ENCODE assay signal across 8 cellular contexts in genomic region chr6:122471107-122472021, GRCh38. TPM values are rescaled to one million over a fixed set of nuclear protein-coding genes. Genes with fewer than 3 reads are reported as not detected.
DNase-seq lines count a peak whose midpoint lies in the region; ATAC-seq and TF ChIP-seq lines count a peak whose summit lies in the region.

Gene SERINC1 (minus strand): TSS chr6:122471807. CDS start chr6:122471737, 70 bp downstream.

- H3K27me3 ChIP-seq in DOHH2 (ENCODE audit: control insufficient read depth, low read length) (no peaks in the 10 kb centered on the region), GM23338 (ENCODE audit: insufficient read depth) (no peaks in the 10 kb centered on the region)

- H3K9me3 Mint-ChIP-seq in GM23338 (no peaks in the 10 kb centered on the region), naive B cell (no peaks in the 10 kb centered on the region)
- no peaks in the 10 kb centered on the region for H3K9me3 Mint-ChIP-seq in stimulated activated memory B cell treated with anti-CD40 and anti-IgM and Interleukin-4, amounts not matched to agents 10 μg/mL and 1 μg/mL and 100 μg/mL, for 72 hours

- H3K79me2 ChIP-seq in DOHH2 (ENCODE audit: control insufficient read depth, low read length) (peaks cover 64% of the 10 kb centered on the region), GM23338 (replicated peaks; ENCODE audit: insufficient read depth) (peaks cover 50% of the 10 kb centered on the region)

- H3K9me3 ChIP-seq in DOHH2 (ENCODE audit: control insufficient read depth, insufficient read depth, low read length), result no peaks in the 10 kb centered on the region

- no peaks in the 10 kb centered on the region for H4K20me1 ChIP-seq in DOHH2 (ENCODE audit: control insufficient read depth, insufficient read depth, low read depth, low read length)
- H4K20me1 ChIP-seq in GM23338 (replicated peaks; ENCODE audit: insufficient read depth), result peaks cover 16% of the 10 kb centered on the region; the same call in 1 of the 2 replicates

- peaks cover 9% of the 10 kb centered on the region for H3K27me3 Mint-ChIP-seq in GM23338 (ENCODE audit: insufficient read depth, low read depth, poor library complexity)
- H3K27me3 Mint-ChIP-seq in naive B cell, result no peaks in the 10 kb centered on the region
- H3K27me3 Mint-ChIP-seq in stimulated activated memory B cell treated with anti-CD40 and anti-IgM and Interleukin-4, amounts not matched to agents 10 μg/mL and 1 μg/mL and 100 μg/mL, for 72 hours, result no peaks in the 10 kb centered on the region

- H3K27ac Mint-ChIP-seq in GM23338 (peak within 1 kb of the TSS; percentile 98), naive B cell (peak within 1 kb of the TSS; percentile 99 to 100 (median 100))
- H3K27ac Mint-ChIP-seq in stimulated activated memory B cell treated with anti-CD40 and anti-IgM and Interleukin-4, amounts not matched to agents 10 μg/mL and 1 μg/mL and 100 μg/mL, for 72 hours, result peak within 1 kb of the TSS; percentile 99

- H3K9me2 ChIP-seq in DOHH2 (replicated peaks; ENCODE audit: control insufficient read depth, low read length) (no peaks in the 10 kb centered on the region), GM23338 (ENCODE audit: insufficient read depth) (no peaks in the 10 kb centered on the region)

- H2AFZ ChIP-seq in GM23338, result peak within 1 kb of the TSS; percentile 88

- H3K4me2 ChIP-seq in DOHH2 (ENCODE audit: low read length) (peak within 1 kb of the TSS; percentile 79), GM23338 (peak within 1 kb of the TSS; percentile 90)

- H3K4me1 Mint-ChIP-seq in GM23338, result peaks cover 9% of the 10 kb centered on the region; the same call in 2 of the 3 replicates
- H3K4me1 Mint-ChIP-seq in naive B cell, result peaks cover 34 to 48% (median 38%) of the 10 kb centered on the region in 3 donors
- peaks cover 36% of the 10 kb centered on the region for H3K4me1 Mint-ChIP-seq in stimulated activated memory B cell treated with anti-CD40 and anti-IgM and Interleukin-4, amounts not matched to agents 10 μg/mL and 1 μg/mL and 100 μg/mL, for 72 hours

- H3K4me1 ChIP-seq in DOHH2 (ENCODE audit: control insufficient read depth, low read length), result peaks cover 18% of the 10 kb centered on the region
- H3K4me1 ChIP-seq in GM23338 (ENCODE audit: insufficient read depth), result 0 out of 2 replicates have a peak, but pooled peaks cover 3% of the 10 kb centered on the region

- peak within 1 kb of the TSS; percentile 98 for H3K4me3 Mint-ChIP-seq in GM23338
- H3K4me3 Mint-ChIP-seq in naive B cell, result peak within 1 kb of the TSS; percentile 94 to 100 (median 100)
- H3K4me3 Mint-ChIP-seq in stimulated activated memory B cell treated with anti-CD40 and anti-IgM and Interleukin-4, amounts not matched to agents 10 μg/mL and 1 μg/mL and 100 μg/mL, for 72 hours, result peak within 1 kb of the TSS; percentile 96

- H3K27ac ChIP-seq in DOHH2 (ENCODE audit: low read depth, low read length) (peak within 1 kb of the TSS; percentile 65), GM23338 (ENCODE audit: low read depth) (peak within 1 kb of the TSS; percentile 96)

- H3F3A ChIP-seq in DOHH2 (ENCODE audit: control insufficient read depth, insufficient read depth) (no peaks in the 10 kb centered on the region), GM23338 (replicated peaks; ENCODE audit: low read depth) (no peaks in the 10 kb centered on the region)

- H3K36me3 ChIP-seq in DOHH2 (ENCODE audit: control insufficient read depth, low read length), result peaks cover 7% of the 10 kb centered on the region
- no peaks in the 10 kb centered on the region for H3K36me3 ChIP-seq in GM23338 (ENCODE audit: insufficient read depth)

- peak; percentile 93 for DNase-seq in GM23338 (ENCODE audit: low spot score)
- DNase-seq in LHCN-M2 (ENCODE audit: low read depth), result peak; percentile 94
- DNase-seq in RPMI8226, result peak; percentile 91
- peak; percentile 81 to 87 for DNase-seq in activated T-helper 1 cell treated with anti-CD3 and anti-CD28 coated beads, Interleukin-2, amount 50 U/mL, for 16 hours (ENCODE audit: low read depth in 1 of 2, low spot score in 1 of 2)
- peak; percentile 94 for DNase-seq in fibroblast of gingiva (ENCODE audit: low read depth)
- DNase-seq in naive B cell, result peak; percentile 87

- peak; percentile 14 for TF ChIP-seq CTCF in DOHH2 (IDR thresholded peaks at IDR 0.05; ENCODE audit: low read depth, low read length, poor library complexity, severe bottlenecking)
- TF ChIP-seq CTCF in GM23338 (conservative IDR thresholded peaks at IDR 0.05; ENCODE audit: low read depth in 2 of 2), result no peak

- ATAC-seq in GM23338 (peak; percentile 98), naive B cell (ENCODE audit: low read depth in 2 of 2) (peak; percentile 95)
- peak; percentile 99 for ATAC-seq in stimulated activated memory B cell treated with anti-CD40 and anti-IgM and Interleukin-4, amounts not matched to agents 10 μg/mL and 1 μg/mL and 100 μg/mL, for 72 hours

- H3K4me3 ChIP-seq in DOHH2 (ENCODE audit: low read length), result peak within 1 kb of the TSS; percentile 97
- peak within 1 kb of the TSS; percentile 91 for H3K4me3 ChIP-seq in GM23338

- H3K36me3 Mint-ChIP-seq in GM23338 (ENCODE audit: low read depth), result no peaks in the 10 kb centered on the region; the same call in 1 of the 3 replicates
- H3K36me3 Mint-ChIP-seq in naive B cell, result peaks cover 5 to 20% of the 10 kb centered on the region in 2 donors
- H3K36me3 Mint-ChIP-seq in stimulated activated memory B cell treated with anti-CD40 and anti-IgM and Interleukin-4, amounts not matched to agents 10 μg/mL and 1 μg/mL and 100 μg/mL, for 72 hours, result peaks cover 10% of the 10 kb centered on the region

TF ChIP-seq in GM23338, 12 proteins besides CTCF, POLR2A, EP300 and RAD21:
- TF ChIP-seq NANOG (IDR thresholded peaks at IDR 0.05; ENCODE audit: borderline replicate concordance) (no peak), REST (IDR thresholded peaks at IDR 0.05; ENCODE audit: unreplicated experiment) (no peak), CREB1 (CRISPR knock-in tag; IDR thresholded peaks at IDR 0.05; ENCODE audit: low read depth) (peak; percentile 89), POLR2AphosphoS5 (IDR thresholded peaks at IDR 0.05; ENCODE audit: low read depth) (peak; percentile 87)

RNA-seq across cellular contexts. Expression of gene SERINC1, which starts in this region (rescaled TPM):
- 41.8 and 43.0 TPM in 2 replicates for total RNA-seq in GM23338 (2014; rRNA removed; shearing (Covaris generic))
- 15.4 and 17.6 TPM in 2 replicates for polyA plus RNA-seq in GM23338 (2016; fragmentation: Nextera tagmentation; extraction: Ambion mirVana)
- total RNA-seq in LHCN-M2 (2014; rRNA removed), result 163 and 180 TPM in 2 replicates
- 72.2 TPM for polyA plus RNA-seq in LHCN-M2 (2012)
- 100 to 1,000 TPM in 1 of 6 donors, 10 to 100 TPM in 5; 78.5 to 121 (median 83.5) TPM for polyA plus RNA-seq in naive B cell (ENCODE audit: low read depth in 6 of 6)

Comparison
In these comparisons a context has a peak if more than half of its experiments do, and no peak if none do; other contexts are left out.
1. Peak in every context shown above with its lines: DNase-seq, ATAC-seq, H3K4me3 ChIP-seq and H3K27ac ChIP-seq.